10 cellular contexts compared by ENCODE assay signal in the genomic region with DNA sequence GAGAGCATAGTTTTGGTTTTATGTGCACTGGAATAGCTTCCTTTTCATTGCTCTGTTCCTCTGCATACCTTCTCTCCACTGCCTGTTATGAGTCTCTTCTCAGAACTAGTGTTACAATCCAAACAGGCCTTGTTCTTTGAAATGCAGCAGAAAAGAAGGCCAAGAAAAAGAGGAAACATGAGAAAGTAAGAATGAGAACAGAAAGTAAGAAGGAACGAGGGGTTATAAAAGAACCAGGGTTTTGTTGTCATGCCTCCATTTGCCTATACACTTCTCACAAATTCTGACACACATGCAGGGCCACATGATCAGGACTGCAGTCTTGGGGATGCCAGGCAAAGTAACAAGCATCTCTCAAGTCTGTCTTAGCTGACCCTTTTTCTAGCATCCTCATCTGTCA.
DNase-seq lines count a peak whose midpoint lies in the region; ATAC-seq and TF ChIP-seq lines count a peak whose summit lies in the region.
"Had no signal": no experiment of that assay in that cellular context is flagged by ENCODE, and none has a peak within 500 bp of the region (broad histone marks: within the 10 kb centered on the region; RNA-seq: fewer than 3 reads in every experiment).

No MANE protein-coding gene starts in this region.

- H3K4me1 ChIP-seq in hepatocyte (ENCODE audit: insufficient read depth), result no peaks in the 10 kb centered on the region
- H3K4me1 ChIP-seq: SJSA1 had no signal

- ATAC-seq in GM18498 (IDR thresholded peaks at IDR 0.05; ENCODE audit: unreplicated experiment), result peak; percentile 82
- peak; percentile 80 for ATAC-seq in GM21515 (IDR thresholded peaks at IDR 0.05; ENCODE audit: unreplicated experiment)
- ATAC-seq in HG03460 (IDR thresholded peaks at IDR 0.05; ENCODE audit: unreplicated experiment), result peak; percentile 69

- no peaks in the 10 kb centered on the region for H3K36me3 ChIP-seq in hepatocyte (replicated peaks; ENCODE audit: insufficient read depth, low read depth)
- H3K36me3 ChIP-seq: SJSA1 had no signal

- no peaks in the 10 kb centered on the region for H3K27me3 ChIP-seq in hepatocyte
- H3K27me3 ChIP-seq: SJSA1 had no signal

- WGBS in hepatocyte (ENCODE audit: low lambda C conversion rate, missing lambda C conversion rate), result 75% methylated on average over 1 of the region's 1 CpG

- H3K79me2 ChIP-seq in hepatocyte, result no peaks in the 10 kb centered on the region

- H3K4me3 ChIP-seq in hepatocyte, result no peak overlapping the region
- H3K4me3 ChIP-seq: SJSA1 had no signal

- DNase-seq in hepatocyte (ENCODE audit: low spot score) (no peak), midbrain (lab: John Stamatoyannopoulos, UW) (no peak), hippocampal formation (lab: John Stamatoyannopoulos, UW) (no peak), NCI-H2196 (lab: John Stamatoyannopoulos, UW; ENCODE audit: unreplicated experiment) (no peak)
- DNase-seq in effector CD4-positive, alpha-beta T cell, result no peak
- DNase-seq: Calu3 had no signal

- H3K4me2 ChIP-seq in hepatocyte, result no peak overlapping the region

- H3K27ac ChIP-seq in hepatocyte, result no peak overlapping the region
- H3K27ac ChIP-seq: SJSA1 had no signal

- no peak for TF ChIP-seq CTCF in hepatocyte (IDR thresholded peaks at IDR 0.05; ENCODE audit: poor library complexity)

- H4K20me1 ChIP-seq in hepatocyte (ENCODE audit: insufficient read depth, poor library complexity, severe bottlenecking), result no peaks in the 10 kb centered on the region

- peak overlapping the region; percentile 37 for H2AFZ ChIP-seq in hepatocyte

- no peaks in the 10 kb centered on the region for H3K9me3 ChIP-seq in hepatocyte (ENCODE audit: low read depth)
- H3K9me3 ChIP-seq: SJSA1 had no signal

- no peaks in the 10 kb centered on the region for H3K9me2 ChIP-seq in hepatocyte (replicated peaks; ENCODE audit: insufficient read depth)
